In the genomic region with DNA sequence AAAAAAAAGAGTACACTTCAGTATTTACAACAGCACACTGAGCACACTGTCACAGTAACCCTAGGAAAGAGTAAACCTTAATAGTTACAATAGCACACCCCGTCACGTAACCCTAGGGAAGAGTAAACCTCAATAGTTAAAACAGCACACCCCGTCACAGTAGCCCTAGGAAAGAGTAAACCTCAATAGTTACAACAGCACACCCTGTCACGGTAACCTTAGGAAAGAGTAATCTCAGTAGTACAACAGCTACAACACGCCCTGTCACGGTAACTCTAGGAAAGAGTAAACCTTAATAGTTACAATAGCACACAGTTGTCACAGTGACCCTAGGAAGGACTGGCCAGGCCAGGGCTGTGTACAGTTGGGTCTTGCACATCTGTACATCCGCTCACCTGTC, we compare ENCODE assay signal across 1 cellular context.
TF ChIP-seq lines count a peak whose summit lies in the region.

No MANE protein-coding gene starts in this region.

TF ChIP-seq in SK-N-SH treated with all-trans-retinoic acid at 6 μM for 48 hours, 23 proteins besides CTCF, POLR2A, EP300 and RAD21 (continued from another document):
- TF ChIP-seq, protein P1, sequence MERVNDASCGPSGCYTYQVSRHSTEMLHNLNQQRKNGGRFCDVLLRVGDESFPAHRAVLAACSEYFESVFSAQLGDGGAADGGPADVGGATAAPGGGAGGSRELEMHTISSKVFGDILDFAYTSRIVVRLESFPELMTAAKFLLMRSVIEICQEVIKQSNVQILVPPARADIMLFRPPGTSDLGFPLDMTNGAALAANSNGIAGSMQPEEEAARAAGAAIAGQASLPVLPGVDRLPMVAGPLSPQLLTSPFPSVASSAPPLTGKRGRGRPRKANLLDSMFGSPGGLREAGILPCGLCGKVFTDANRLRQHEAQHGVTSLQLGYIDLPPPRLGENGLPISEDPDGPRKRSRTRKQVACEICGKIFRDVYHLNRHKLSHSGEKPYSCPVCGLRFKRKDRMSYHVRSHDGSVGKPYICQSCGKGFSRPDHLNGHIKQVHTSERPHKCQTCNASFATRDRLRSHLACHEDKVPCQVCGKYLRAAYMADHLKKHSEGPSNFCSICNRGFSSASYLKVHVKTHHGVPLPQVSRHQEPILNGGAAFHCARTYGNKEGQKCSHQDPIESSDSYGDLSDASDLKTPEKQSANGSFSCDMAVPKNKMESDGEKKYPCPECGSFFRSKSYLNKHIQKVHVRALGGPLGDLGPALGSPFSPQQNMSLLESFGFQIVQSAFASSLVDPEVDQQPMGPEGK (CRISPR knock-in tag; IDR thresholded peaks at IDR 0.05; ENCODE audit: borderline replicate concordance): no peak
- TF ChIP-seq TOX (CRISPR knock-in tag; IDR thresholded peaks at IDR 0.05; ENCODE audit: borderline replicate concordance): no peak
- no peak for TF ChIP-seq ZNF8 (CRISPR knock-in tag; IDR thresholded peaks at IDR 0.05)
- TF ChIP-seq CSDC2 (CRISPR knock-in tag; IDR thresholded peaks at IDR 0.05): no peak
